In genomic region chr19:8835877-8836276, GRCh38 we compare ENCODE assay signal across 33 cellular contexts. TPM values are rescaled to one million over a fixed set of nuclear protein-coding genes. Genes with fewer than 3 reads are reported as not detected.
"Had no signal": no experiment of that assay in that cellular context is flagged by ENCODE, and none has a peak within 500 bp of the region (broad histone marks: within the 10 kb centered on the region; RNA-seq: fewer than 3 reads in every experiment).

No MANE protein-coding gene starts in this region.

- H3K4me3 Mint-ChIP-seq: activated CD4-positive, alpha-beta T cell treated with anti-CD3 and anti-CD28 coated beads, Interleukin-2, amount 10 ng/mL, durations not matched to agents 24 days and 14 days; activated CD8-positive, alpha-beta T cell treated with anti-CD3 and anti-CD28 coated beads for 36 hours; activated naive CD8-positive, alpha-beta T cell treated with anti-CD3 and anti-CD28 coated beads for 36 hours; activated T-cell treated with anti-CD3 and anti-CD28 coated beads, Interleukin-2, amount 50 U/mL, for 72 hours; activated T-helper 17 cell treated with anti-CD3 and anti-CD28 coated beads, Interleukin-2, amount 50 U/mL, for 72 hours; T-helper 1 cell treated with Interleukin-12 subunit alpha and Interleukin-12 subunit beta and Interleukin-4 antibody, amounts not matched to agents 30 μg/mL and 1 μg/mL, for 36 hours; T-helper 2 cell treated with Interferon-gamma antibody and Interleukin-4, amounts not matched to agents 5 μg/mL and 100 μg/mL, for 36 hours had no signal

- H3K27ac ChIP-seq: brain microvascular endothelial cell, Peyer's patch, SJSA1, VCaP had no signal

- H3K27ac Mint-ChIP-seq: activated CD4-positive, alpha-beta T cell treated with anti-CD3 and anti-CD28 coated beads, Interleukin-2, amount 10 ng/mL, durations not matched to agents 24 days and 14 days; activated CD8-positive, alpha-beta T cell treated with anti-CD3 and anti-CD28 coated beads for 36 hours; activated naive CD8-positive, alpha-beta T cell treated with anti-CD3 and anti-CD28 coated beads for 36 hours; activated T-cell treated with anti-CD3 and anti-CD28 coated beads, Interleukin-2, amount 50 U/mL, for 72 hours; activated T-helper 17 cell treated with anti-CD3 and anti-CD28 coated beads, Interleukin-2, amount 50 U/mL, for 72 hours; T-helper 1 cell treated with Interleukin-12 subunit alpha and Interleukin-12 subunit beta and Interleukin-4 antibody, amounts not matched to agents 30 μg/mL and 1 μg/mL, for 36 hours; T-helper 2 cell treated with Interferon-gamma antibody and Interleukin-4, amounts not matched to agents 5 μg/mL and 100 μg/mL, for 36 hours had no signal

- H3K4me1 ChIP-seq: SJSA1 had no signal

- ATAC-seq: activated CD8-positive, alpha-beta T cell treated with anti-CD3 and anti-CD28 coated beads for 36 hours; activated T-cell treated with anti-CD3 and anti-CD28 coated beads, Interleukin-2, amount 50 U/mL, for 72 hours; activated T-helper 17 cell treated with anti-CD3 and anti-CD28 coated beads, Interleukin-2, amount 50 U/mL, for 72 hours; PC-3 had no signal

- H3K4me3 ChIP-seq: Peyer's patch, SJSA1 had no signal

- H3K4me2 ChIP-seq: SK-N-SH had no signal

- H3K36me3 Mint-ChIP-seq: activated naive CD8-positive, alpha-beta T cell treated with anti-CD3 and anti-CD28 coated beads for 36 hours had no signal

- DNase-seq: activated CD4-positive, alpha-beta T cell treated with anti-CD3 and anti-CD28 coated beads, Interleukin-2, amount 10 ng/mL, durations not matched to agents 24 days and 14 days; activated CD4-positive, alpha-beta T cell treated with anti-CD3 and anti-CD28 coated beads, Interleukin-2, amount 50 U/mL, for 4 hours; activated CD4-positive, CD25-positive, alpha-beta regulatory T cell; activated CD8-positive, alpha-beta T cell treated with anti-CD3 and anti-CD28 coated beads for 36 hours; activated effector memory CD4-positive, alpha-beta T cell treated with anti-CD3 and anti-CD28 coated beads, Interleukin-2, amount 50 U/mL, for 16 hours; activated naive CD4-positive, alpha-beta T cell; activated naive CD4-positive, alpha-beta T cell treated with anti-CD3 and anti-CD28 coated beads, Interleukin-2, amount 50 U/mL, for 16 hours; activated naive CD8-positive, alpha-beta T cell treated with anti-CD3 and anti-CD28 coated beads for 36 hours; activated T-cell treated with anti-CD3 and anti-CD28 coated beads, Interleukin-2, amount 50 U/mL, for 1 hour; activated T-cell treated with anti-CD3 and anti-CD28 coated beads, Interleukin-2, amount 50 U/mL, for 72 hours; amniotic stem cell; aorta; brain microvascular endothelial cell; central memory CD4-positive, alpha-beta T cell; NCI-H1436 treated with DMSO at 0.1 percent for 48 hours; NCI-H1694 treated with DMSO at 0.1 percent for 48 hours; NCI-H2029; NCI-H345; NCI-H524 treated with DMSO at 0.1 percent for 48 hours; PC-3; Peyer's patch; RPMI8226; SHP77 treated with DMSO at 0.1 percent for 48 hours; SK-N-SH had no signal

- H3K9me3 ChIP-seq: Peyer's patch, SJSA1, SK-N-SH had no signal

- H3K9me3 Mint-ChIP-seq: activated CD8-positive, alpha-beta T cell treated with anti-CD3 and anti-CD28 coated beads for 36 hours; activated T-helper 17 cell treated with anti-CD3 and anti-CD28 coated beads, Interleukin-2, amount 50 U/mL, for 72 hours had no signal

RNA-seq across cellular contexts. Expression of gene MBD3L1, which starts 3.7 kb away (rescaled TPM):
- total RNA-seq: activated CD4-positive, alpha-beta T cell treated with anti-CD3 and anti-CD28 coated beads, Interleukin-2, amount 10 ng/mL, durations not matched to agents 24 days and 14 days; activated CD8-positive, alpha-beta memory T cell treated with anti-CD3 and anti-CD28 coated beads for 36 hours; activated CD8-positive, alpha-beta T cell treated with anti-CD3 and anti-CD28 coated beads for 36 hours; activated naive CD8-positive, alpha-beta T cell treated with anti-CD3 and anti-CD28 coated beads for 36 hours; activated T-cell treated with anti-CD3 and anti-CD28 coated beads, Interleukin-2, amount 50 U/mL, for 72 hours; activated T-helper 17 cell treated with anti-CD3 and anti-CD28 coated beads, Interleukin-2, amount 50 U/mL, for 72 hours; aorta; cerebellum; M059J; NCI-H460; PC-3; Peyer's patch; SJSA1 had no signal
- polyA plus RNA-seq: aorta, SK-N-SH had no signal
